ENCODE assay signal across 9 cellular contexts in genomic region chr1:21703318-21703963, GRCh38. TPM values are rescaled to one million over a fixed set of nuclear protein-coding genes. Genes with fewer than 3 reads are reported as not detected.
DNase-seq lines count a peak whose midpoint lies in the region; ATAC-seq and TF ChIP-seq lines count a peak whose summit lies in the region.
"Had no signal": no experiment of that assay in that cellular context is flagged by ENCODE, and none has a peak within 500 bp of the region (broad histone marks: within the 10 kb centered on the region; RNA-seq: fewer than 3 reads in every experiment).

No MANE protein-coding gene starts in this region.

- H3K27ac ChIP-seq in cardiac muscle cell, result no peak overlapping the region
- H3K27ac ChIP-seq in caudate nucleus (ENCODE audit: low read depth, low read length), result peak overlapping the region; percentile 82
- no peak overlapping the region for H3K27ac ChIP-seq in lower lobe of right lung

- peak overlapping the region in 1 of 3 experiments; percentile 27 for H3K27ac Mint-ChIP-seq in nephron

- TF ChIP-seq CTCF in cardiac muscle cell (IDR thresholded peaks at IDR 0.05; ENCODE audit: low read depth, low read length) (peak; percentile 53), nephron (IDR thresholded peaks at IDR 0.05; ENCODE audit: unreplicated experiment in 3 of 3) (peak; percentile 43 to 58 (median 57)), lower lobe of right lung (IDR thresholded peaks at IDR 0.05) (no peak)

- H3K27me3 ChIP-seq in cardiac muscle cell (no peaks in the 10 kb centered on the region), lower lobe of right lung (ENCODE audit: low read depth) (no peaks in the 10 kb centered on the region)

- H3K36me3 Mint-ChIP-seq in nephron (ENCODE audit: low read depth), result peaks cover 71% of the 10 kb centered on the region

- H3K9me3 ChIP-seq in cardiac muscle cell (ENCODE audit: low read depth) (no peaks in the 10 kb centered on the region), lower lobe of right lung (no peaks in the 10 kb centered on the region)

- DNase-seq in cardiac muscle cell (ENCODE audit: low read depth in 1 of 2, low spot score in 1 of 2) (peak; percentile 30 to 63), Right ventricle myocardium inferior (ENCODE audit: missing footprints) (no peak), NCI-H1694 treated with DMSO at 0.1 percent for 48 hours (lab: John Stamatoyannopoulos, UW) (peak; percentile 8), caudate nucleus (lab: John Stamatoyannopoulos, UW) (no peak), lower lobe of right lung (no peak), DMS79 treated with DMSO at 0.1 percent for 48 hours (lab: John Stamatoyannopoulos, UW) (no peak)
- DNase-seq in stimulated activated CD4-positive, alpha-beta T cell treated with anti-CD3 and anti-CD28 coated beads, Interleukin-4, amount 100 ng/mL, for 24 hours, result no peak

- ATAC-seq in Right ventricle myocardium inferior (no peak), lower lobe of right lung (no peak)

- H3K4me3 ChIP-seq in cardiac muscle cell (no peak overlapping the region), lower lobe of right lung (no peak overlapping the region)

- H3K4me1 ChIP-seq in cardiac muscle cell (ENCODE audit: low read depth) (no peaks in the 10 kb centered on the region), lower lobe of right lung (no peaks in the 10 kb centered on the region)

- H3K27me3 Mint-ChIP-seq in nephron (ENCODE audit: low read depth), result no peaks in the 10 kb centered on the region
- H3K27me3 Mint-ChIP-seq: stimulated activated naive CD8-positive, alpha-beta T cell treated with anti-CD3 and anti-CD28 coated beads, Interleukin-15, Interleukin-2, amounts not matched to agents 100 ng/mL and 50 ng/mL, for 24 hours had no signal

- intact Hi-C loops in Right ventricle myocardium inferior (cut with DNase I) (no loop called here), lower lobe of right lung (cut with DNase I) (no loop called here)

- peaks cover 34% of the 10 kb centered on the region for H3K36me3 ChIP-seq in cardiac muscle cell
- H3K36me3 ChIP-seq in lower lobe of right lung, result peaks cover 90% of the 10 kb centered on the region

- no peak overlapping the region for H3K4me3 Mint-ChIP-seq in nephron
- H3K4me3 Mint-ChIP-seq: stimulated activated naive CD8-positive, alpha-beta T cell treated with anti-CD3 and anti-CD28 coated beads, Interleukin-15, Interleukin-2, amounts not matched to agents 100 ng/mL and 50 ng/mL, for 24 hours had no signal

- no peaks in the 10 kb centered on the region for H3K4me1 Mint-ChIP-seq in nephron

- H3K9me3 Mint-ChIP-seq in nephron, result no peaks in the 10 kb centered on the region
- H3K9me3 Mint-ChIP-seq: stimulated activated naive CD8-positive, alpha-beta T cell treated with anti-CD3 and anti-CD28 coated beads, Interleukin-15, Interleukin-2, amounts not matched to agents 100 ng/mL and 50 ng/mL, for 24 hours had no signal

RNA-seq across cellular contexts. Expression of gene RAP1GAP, which starts 34.3 kb away (rescaled TPM):
- total RNA-seq in cardiac muscle cell, result 4.1 and 7.4 TPM in 2 replicates
- polyA plus RNA-seq in cardiac muscle cell, result 5.8 and 9.8 TPM in 2 replicates
- total RNA-seq in Right ventricle myocardium inferior, result 4.5 TPM
- total RNA-seq in lower lobe of right lung, result 33.7 TPM

Comparison
In these comparisons a context has a peak if more than half of its experiments do, and no peak if none do; other contexts are left out.
1. DNase-seq: peak in cardiac muscle cell (2 of 2) and NCI-H1694 treated with DMSO at 0.1 percent for 48 hours (single experiment); none in Right ventricle myocardium inferior (single experiment), caudate nucleus (0 of 61), lower lobe of right lung (single experiment), stimulated activated CD4-positive, alpha-beta T cell treated with anti-CD3 and anti-CD28 coated beads, Interleukin-4, amount 100 ng/mL, for 24 hours (single experiment) and DMS79 treated with DMSO at 0.1 percent for 48 hours (single experiment).